3 cellular contexts compared by ENCODE assay signal in the genomic region with DNA sequence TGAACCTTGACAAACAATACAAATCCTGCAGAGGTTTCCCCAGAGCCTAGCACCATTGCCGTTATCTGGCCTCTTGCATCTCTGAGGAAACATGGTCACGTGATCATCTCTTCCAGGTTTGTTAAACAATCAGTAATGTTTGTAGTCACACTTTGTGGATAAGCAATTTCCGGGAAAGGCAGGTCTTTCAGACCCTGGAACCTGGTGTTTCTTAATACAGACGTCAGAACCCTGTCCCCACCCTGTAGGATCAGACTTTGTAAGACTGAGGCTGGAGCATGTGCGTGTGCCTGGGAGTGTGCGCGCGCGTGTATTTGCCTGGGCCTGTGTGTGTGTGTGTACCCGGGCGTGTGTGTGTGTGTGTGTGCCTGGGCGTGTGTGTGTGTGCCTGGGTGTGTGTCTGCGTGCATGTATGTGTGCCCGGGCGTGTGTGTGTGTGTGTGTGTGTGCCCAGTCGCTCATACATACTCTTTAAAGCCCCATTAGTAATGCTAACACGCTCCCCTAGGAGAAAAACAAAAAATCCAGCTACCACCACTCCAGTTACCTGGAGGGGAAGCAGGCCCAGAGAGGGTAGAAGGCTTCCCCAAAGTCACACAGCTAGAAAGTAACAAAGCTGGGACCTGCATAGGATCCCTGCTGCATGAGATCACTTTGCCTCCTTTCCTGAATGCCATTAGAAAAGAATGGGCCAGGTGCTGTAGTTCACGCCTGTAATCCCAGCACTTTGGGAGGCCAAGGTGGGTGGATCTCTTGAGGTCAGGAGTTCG.
TF ChIP-seq lines count a peak whose summit lies in the region.

No MANE protein-coding gene starts in this region.

TF ChIP-seq in GM23338, 12 proteins besides CTCF, POLR2A, EP300 and RAD21 (continues in another document):
- TF ChIP-seq POLR2AphosphoS5 (IDR thresholded peaks at IDR 0.05; ENCODE audit: low read depth), result no peak
- TF ChIP-seq, protein P1, sequence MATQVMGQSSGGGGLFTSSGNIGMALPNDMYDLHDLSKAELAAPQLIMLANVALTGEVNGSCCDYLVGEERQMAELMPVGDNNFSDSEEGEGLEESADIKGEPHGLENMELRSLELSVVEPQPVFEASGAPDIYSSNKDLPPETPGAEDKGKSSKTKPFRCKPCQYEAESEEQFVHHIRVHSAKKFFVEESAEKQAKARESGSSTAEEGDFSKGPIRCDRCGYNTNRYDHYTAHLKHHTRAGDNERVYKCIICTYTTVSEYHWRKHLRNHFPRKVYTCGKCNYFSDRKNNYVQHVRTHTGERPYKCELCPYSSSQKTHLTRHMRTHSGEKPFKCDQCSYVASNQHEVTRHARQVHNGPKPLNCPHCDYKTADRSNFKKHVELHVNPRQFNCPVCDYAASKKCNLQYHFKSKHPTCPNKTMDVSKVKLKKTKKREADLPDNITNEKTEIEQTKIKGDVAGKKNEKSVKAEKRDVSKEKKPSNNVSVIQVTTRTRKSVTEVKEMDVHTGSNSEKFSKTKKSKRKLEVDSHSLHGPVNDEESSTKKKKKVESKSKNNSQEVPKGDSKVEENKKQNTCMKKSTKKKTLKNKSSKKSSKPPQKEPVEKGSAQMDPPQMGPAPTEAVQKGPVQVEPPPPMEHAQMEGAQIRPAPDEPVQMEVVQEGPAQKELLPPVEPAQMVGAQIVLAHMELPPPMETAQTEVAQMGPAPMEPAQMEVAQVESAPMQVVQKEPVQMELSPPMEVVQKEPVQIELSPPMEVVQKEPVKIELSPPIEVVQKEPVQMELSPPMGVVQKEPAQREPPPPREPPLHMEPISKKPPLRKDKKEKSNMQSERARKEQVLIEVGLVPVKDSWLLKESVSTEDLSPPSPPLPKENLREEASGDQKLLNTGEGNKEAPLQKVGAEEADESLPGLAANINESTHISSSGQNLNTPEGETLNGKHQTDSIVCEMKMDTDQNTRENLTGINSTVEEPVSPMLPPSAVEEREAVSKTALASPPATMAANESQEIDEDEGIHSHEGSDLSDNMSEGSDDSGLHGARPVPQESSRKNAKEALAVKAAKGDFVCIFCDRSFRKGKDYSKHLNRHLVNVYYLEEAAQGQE (IDR thresholded peaks at IDR 0.05; ENCODE audit: unreplicated experiment), result no peak
- TF ChIP-seq EZH2 (IDR thresholded peaks at IDR 0.05; ENCODE audit: low read depth, unreplicated experiment), result no peak
- TF ChIP-seq NANOG (IDR thresholded peaks at IDR 0.05; ENCODE audit: borderline replicate concordance), result no peak

TF ChIP-seq in GM12878, 131 proteins besides CTCF, POLR2A, EP300 and RAD21:
- no peak for TF ChIP-seq IRF4 (IDR thresholded peaks at IDR 0.05; ENCODE audit: low read depth, low read length)
- TF ChIP-seq WRNIP1 (IDR thresholded peaks at IDR 0.05; ENCODE audit: borderline replicate concordance, low read depth, low read length), result no peak
- TF ChIP-seq TCF3 (IDR thresholded peaks at IDR 0.05; ENCODE audit: borderline replicate concordance, insufficient read depth, low read depth, low read length), result 0 out of 2 replicates have a peak, but pooled peaks have one; percentile 13
- TF ChIP-seq BCL3 (IDR thresholded peaks at IDR 0.05; ENCODE audit: borderline replicate concordance, insufficient read depth, low read depth, low read length, poor library complexity, severe bottlenecking), result peak; percentile 70
- no peak for TF ChIP-seq NR2C1 (IDR thresholded peaks at IDR 0.05)

TF ChIP-seq in liver, 16 proteins besides CTCF, POLR2A, EP300 and RAD21:
- TF ChIP-seq NR2F2 (IDR thresholded peaks at IDR 0.05) (no peak), RXRA (IDR thresholded peaks at IDR 0.05) (peak in 1 of 2 donors; percentile 18), FOXA1 (IDR thresholded peaks at IDR 0.05) (no peak), SP1 (IDR thresholded peaks at IDR 0.05) (peak; percentile 24), MAX (IDR thresholded peaks at IDR 0.05) (no peak), GABPA (IDR thresholded peaks at IDR 0.05 in 1 of 2, conservative IDR thresholded peaks at IDR 0.05 in 1 of 2) (no peak), JUND (IDR thresholded peaks at IDR 0.05) (no peak), FOXA2 (IDR thresholded peaks at IDR 0.05) (no peak), HNF4A (conservative IDR thresholded peaks at IDR 0.05) (peak in 1 of 2 donors; percentile 50)
- TF ChIP-seq, protein P2, sequence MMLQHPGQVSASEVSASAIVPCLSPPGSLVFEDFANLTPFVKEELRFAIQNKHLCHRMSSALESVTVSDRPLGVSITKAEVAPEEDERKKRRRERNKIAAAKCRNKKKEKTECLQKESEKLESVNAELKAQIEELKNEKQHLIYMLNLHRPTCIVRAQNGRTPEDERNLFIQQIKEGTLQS (IDR thresholded peaks at IDR 0.05), result no peak
- TF ChIP-seq, protein P3, sequence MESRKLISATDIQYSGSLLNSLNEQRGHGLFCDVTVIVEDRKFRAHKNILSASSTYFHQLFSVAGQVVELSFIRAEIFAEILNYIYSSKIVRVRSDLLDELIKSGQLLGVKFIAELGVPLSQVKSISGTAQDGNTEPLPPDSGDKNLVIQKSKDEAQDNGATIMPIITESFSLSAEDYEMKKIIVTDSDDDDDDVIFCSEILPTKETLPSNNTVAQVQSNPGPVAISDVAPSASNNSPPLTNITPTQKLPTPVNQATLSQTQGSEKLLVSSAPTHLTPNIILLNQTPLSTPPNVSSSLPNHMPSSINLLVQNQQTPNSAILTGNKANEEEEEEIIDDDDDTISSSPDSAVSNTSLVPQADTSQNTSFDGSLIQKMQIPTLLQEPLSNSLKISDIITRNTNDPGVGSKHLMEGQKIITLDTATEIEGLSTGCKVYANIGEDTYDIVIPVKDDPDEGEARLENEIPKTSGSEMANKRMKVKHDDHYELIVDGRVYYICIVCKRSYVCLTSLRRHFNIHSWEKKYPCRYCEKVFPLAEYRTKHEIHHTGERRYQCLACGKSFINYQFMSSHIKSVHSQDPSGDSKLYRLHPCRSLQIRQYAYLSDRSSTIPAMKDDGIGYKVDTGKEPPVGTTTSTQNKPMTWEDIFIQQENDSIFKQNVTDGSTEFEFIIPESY (IDR thresholded peaks at IDR 0.05), result no peak
- TF ChIP-seq, protein P1 (IDR thresholded peaks at IDR 0.05), result no peak
